24 cellular contexts compared by ENCODE assay signal in genomic region chr1:106889054-106889453, GRCh38.
DNase-seq lines count a peak whose midpoint lies in the region; TF ChIP-seq lines count a peak whose summit lies in the region.
"Had no signal": no experiment of that assay in that cellular context is flagged by ENCODE, and none has a peak within 500 bp of the region (broad histone marks: within the 10 kb centered on the region; RNA-seq: fewer than 3 reads in every experiment).

No MANE protein-coding gene starts in this region.

- no peak overlapping the region for H2AFZ ChIP-seq in OCI-LY3 (ENCODE audit: low read depth, low read length)

- peaks cover 4% of the 10 kb centered on the region; the same call in 1 of the 2 replicates for H3K9me3 ChIP-seq in OCI-LY3 (ENCODE audit: insufficient read depth, low read length)
- H3K9me3 ChIP-seq: A549, Peyer's patch, SK-N-SH had no signal

- H3K79me2 ChIP-seq in OCI-LY3 (ENCODE audit: low read length), result no peaks in the 10 kb centered on the region

- TF ChIP-seq CTCF in OCI-LY3 (IDR thresholded peaks at IDR 0.05; ENCODE audit: low read depth, low read length), result no peak

- no peak overlapping the region for H3K27ac ChIP-seq in OCI-LY3 (ENCODE audit: low read length)
- H3K27ac ChIP-seq: A549, HL-60, Peyer's patch had no signal

- peaks cover 6% of the 10 kb centered on the region for H3K36me3 ChIP-seq in OCI-LY3 (replicated peaks; ENCODE audit: low read depth, low read length)
- H3K36me3 ChIP-seq: Peyer's patch had no signal

- no peak overlapping the region for H3K4me3 ChIP-seq in OCI-LY3 (ENCODE audit: low read length)
- H3K4me3 ChIP-seq: A549, GM12878, Peyer's patch had no signal

- H3K9ac ChIP-seq in OCI-LY3 (ENCODE audit: low read length), result no peak overlapping the region
- H3K9ac ChIP-seq: SK-N-SH had no signal

- H3K4me1 ChIP-seq in OCI-LY3 (ENCODE audit: low read length), result peaks cover 17% of the 10 kb centered on the region
- H3K4me1 ChIP-seq: A549, Peyer's patch had no signal

- H3K27me3 ChIP-seq in OCI-LY3 (ENCODE audit: low read depth, low read length), result no peaks in the 10 kb centered on the region
- H3K27me3 ChIP-seq: Peyer's patch had no signal

- peak; percentile 11 for DNase-seq in cerebellar cortex (ENCODE audit: low spot score)
- DNase-seq in islet precursor cell, result peak; percentile 56
- no peak for DNase-seq in DMS114 treated with DMSO at 0.1 percent for 48 hours (lab: John Stamatoyannopoulos, UW; ENCODE audit: unreplicated experiment)
- no peak for DNase-seq in SKM-1 treated with dmso at 0.1 percent for 144 hours (lab: John Stamatoyannopoulos, UW; ENCODE audit: unreplicated experiment)
- DNase-seq in NCI-H748 (lab: John Stamatoyannopoulos, UW; ENCODE audit: unreplicated experiment), result no peak
- DNase-seq in NCI-H2081 (lab: John Stamatoyannopoulos, UW), result no peak
- DNase-seq: AML-193; C1 segment of cervical spinal cord; CD4-positive, alpha-beta memory T cell; COR-L47; NCI-H1092; NCI-H1436; NCI-H1930; NCI-H446; NCI-H524 treated with DMSO at 0.1 percent for 48 hours; NCI-H82; NK-92 treated with Interleukin-12 subunit alpha and Interleukin-12 subunit beta, amount 100 ng/mL, for 24 hours; Peyer's patch; SHP77 treated with DMSO at 0.1 percent for 48 hours had no signal

- no peaks in the 10 kb centered on the region for H4K20me1 ChIP-seq in OCI-LY3 (ENCODE audit: insufficient read depth, low read length)

- H3K4me2 ChIP-seq in OCI-LY3 (ENCODE audit: low read length), result 0 out of 2 replicates have a peak overlapping the region, but pooled peaks have one; percentile 58
- H3K4me2 ChIP-seq: A549, SK-N-SH had no signal

Comparison
In these comparisons a context has a peak if more than half of its experiments do, and no peak if none do; other contexts are left out.
1. DNase-seq: peak in cerebellar cortex (single experiment) and islet precursor cell (single experiment); none in DMS114 treated with DMSO at 0.1 percent for 48 hours (single experiment), SKM-1 treated with dmso at 0.1 percent for 144 hours (single experiment), NCI-H748 (single experiment) and NCI-H2081 (0 of 2).